ENCODE assay signal across 2 cellular contexts in the genomic region with DNA sequence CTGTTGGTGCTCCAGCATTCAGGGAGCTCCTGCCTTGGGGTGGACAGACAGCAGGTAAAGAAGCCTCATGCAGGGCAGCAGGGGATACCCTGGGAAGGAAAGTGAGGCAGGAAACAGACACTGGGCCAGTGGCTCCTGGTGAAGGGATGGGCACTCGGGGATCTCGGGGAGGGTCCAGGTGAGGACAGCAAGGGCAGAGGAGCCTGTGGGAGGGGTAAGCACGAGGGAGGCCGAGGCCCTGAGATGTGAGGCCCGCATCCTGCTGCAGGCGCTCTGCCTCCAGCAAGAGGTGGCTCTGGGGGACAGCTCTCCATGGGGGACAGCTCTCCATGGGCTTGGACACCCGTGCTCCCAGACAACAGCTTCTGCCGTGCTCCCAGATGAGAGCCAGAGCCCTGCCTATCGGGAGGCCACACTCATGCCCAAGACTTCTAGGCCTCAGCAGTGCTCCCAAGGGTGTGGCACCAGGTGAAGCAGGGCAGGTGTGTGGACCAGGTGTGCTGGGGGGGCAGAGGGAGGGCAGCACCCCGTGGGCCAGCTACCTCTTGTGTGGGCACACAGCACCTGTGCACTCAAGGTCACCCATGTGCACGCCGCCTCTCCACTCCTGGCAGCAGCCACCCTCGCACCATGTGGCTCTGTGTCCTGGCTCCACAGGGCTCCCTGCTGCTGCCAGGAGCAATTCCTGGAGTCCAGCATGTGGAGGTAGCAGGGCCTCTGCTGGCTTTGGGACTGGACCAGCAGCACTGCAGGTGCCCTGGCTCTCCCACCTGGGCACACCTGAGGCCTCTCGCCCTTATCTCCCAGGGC.
TF ChIP-seq lines count a peak whose summit lies in the region.

No MANE protein-coding gene starts in this region.

TF ChIP-seq in H1, 55 proteins besides CTCF, POLR2A, EP300 and RAD21:
- TF ChIP-seq KDM1A (IDR thresholded peaks at IDR 0.05; ENCODE audit: borderline replicate concordance, low read length) (no peak), ATF2 (IDR thresholded peaks at IDR 0.05; ENCODE audit: low read length) (no peak), E2F6 (IDR thresholded peaks at IDR 0.05) (no peak), RBBP5 (IDR thresholded peaks at IDR 0.05; ENCODE audit: borderline replicate concordance, low read depth, low read length) (no peak), CBX8 (IDR thresholded peaks at IDR 0.05; ENCODE audit: borderline replicate concordance, low read depth, low read length) (no peak), ZNF274 (IDR thresholded peaks at IDR 0.05; ENCODE audit: borderline replicate concordance, extremely low read depth, low read length) (no peak)
TF ChIP-seq in H1: peak in this region for 0.

TF ChIP-seq in GM23338, 12 proteins besides CTCF, POLR2A, EP300 and RAD21:
- no peak for TF ChIP-seq JUNB (IDR thresholded peaks at IDR 0.05; ENCODE audit: unreplicated experiment)
- no peak for TF ChIP-seq ZNF462 (CRISPR knock-in tag; IDR thresholded peaks at IDR 0.05)
- TF ChIP-seq ZNF331 (CRISPR knock-in tag; IDR thresholded peaks at IDR 0.05; ENCODE audit: low read depth), result no peak
